2 cellular contexts compared by ENCODE assay signal in genomic region chr2:128292599-128293425, GRCh38.
TF ChIP-seq lines count a peak whose summit lies in the region.

No MANE protein-coding gene starts in this region.

TF ChIP-seq in HCT116, 20 proteins besides CTCF, POLR2A, EP300 and RAD21:
- TF ChIP-seq TCF7L2 (IDR thresholded peaks at IDR 0.05; ENCODE audit: borderline replicate concordance, extremely low read depth, insufficient read depth, insufficient read length): no peak

TF ChIP-seq in K562, 482 proteins besides CTCF, POLR2A, EP300 and RAD21:
- no peak for TF ChIP-seq ZNF551 (CRISPR knock-in tag; IDR thresholded peaks at IDR 0.05)
- no peak for TF ChIP-seq TAF15 (IDR thresholded peaks at IDR 0.05; ENCODE audit: low read depth, low read length)
- TF ChIP-seq ZNF224 (CRISPR knock-in tag; IDR thresholded peaks at IDR 0.05): no peak
- TF ChIP-seq SOX6 (IDR thresholded peaks at IDR 0.05): no peak
- TF ChIP-seq SMARCA5 (IDR thresholded peaks at IDR 0.05): no peak
- no peak for TF ChIP-seq BRF1 (IDR thresholded peaks at IDR 0.05; ENCODE audit: borderline replicate concordance, extremely low read depth, insufficient read length)
- no peak for TF ChIP-seq FOXM1 (IDR thresholded peaks at IDR 0.05; ENCODE audit: low read depth)
- no peak for TF ChIP-seq FOXM1 (CRISPR knock-in tag; IDR thresholded peaks at IDR 0.05; ENCODE audit: low read depth)
- TF ChIP-seq CTCFL (IDR thresholded peaks at IDR 0.05; ENCODE audit: borderline replicate concordance, insufficient read depth, low read depth, low read length, poor library complexity, severe bottlenecking): no peak
